In genomic region chr11:63761173-63761572, GRCh38 we compare ENCODE assay signal across 2 cellular contexts.
TF ChIP-seq lines count a peak whose summit lies in the region.

No MANE protein-coding gene starts in this region.

TF ChIP-seq in endothelial cell of umbilical vein, 7 proteins besides CTCF, POLR2A, EP300 and RAD21:
- peak; percentile 21 for TF ChIP-seq POLR2AphosphoS5 (IDR thresholded peaks at IDR 0.05; ENCODE audit: insufficient read depth, low read depth, low read length)
- no peak for TF ChIP-seq GATA2 (IDR thresholded peaks at IDR 0.05; ENCODE audit: insufficient read depth, insufficient read length, low read depth, low read length)
- no peak for TF ChIP-seq MYC (IDR thresholded peaks at IDR 0.05; ENCODE audit: low read depth, low read length)
- TF ChIP-seq EZH2 (IDR thresholded peaks at IDR 0.05; ENCODE audit: borderline replicate concordance, low read depth, low read length, severe bottlenecking), result no peak
- TF ChIP-seq FOS (IDR thresholded peaks at IDR 0.05; ENCODE audit: borderline replicate concordance, insufficient read depth, low read length), result no peak
- no peak for TF ChIP-seq MAX (IDR thresholded peaks at IDR 0.05; ENCODE audit: insufficient read depth, insufficient read length)
- TF ChIP-seq JUN (IDR thresholded peaks at IDR 0.05; ENCODE audit: borderline replicate concordance, insufficient read depth, insufficient read length, low read depth), result no peak

TF ChIP-seq in neural cell, 6 proteins besides CTCF, POLR2A, EP300 and RAD21:
- TF ChIP-seq TAF1 (IDR thresholded peaks at IDR 0.05; ENCODE audit: low read depth), result no peak
- TF ChIP-seq REST (IDR thresholded peaks at IDR 0.05; ENCODE audit: borderline replicate concordance), result peak; percentile 6
- TF ChIP-seq MXI1 (conservative IDR thresholded peaks at IDR 0.05; ENCODE audit: poor library complexity, severe bottlenecking), result no peak
- no peak for TF ChIP-seq EZH2 (IDR thresholded peaks at IDR 0.05; ENCODE audit: borderline replicate concordance, insufficient read depth, low read length, poor library complexity, severe bottlenecking)
- peak; percentile 37 for TF ChIP-seq POLR2AphosphoS5 (IDR thresholded peaks at IDR 0.05)
- no peak for TF ChIP-seq SMC3 (conservative IDR thresholded peaks at IDR 0.05; ENCODE audit: poor library complexity)
